Comparison of ENCODE assay signal across 15 cellular contexts in the genomic region with DNA sequence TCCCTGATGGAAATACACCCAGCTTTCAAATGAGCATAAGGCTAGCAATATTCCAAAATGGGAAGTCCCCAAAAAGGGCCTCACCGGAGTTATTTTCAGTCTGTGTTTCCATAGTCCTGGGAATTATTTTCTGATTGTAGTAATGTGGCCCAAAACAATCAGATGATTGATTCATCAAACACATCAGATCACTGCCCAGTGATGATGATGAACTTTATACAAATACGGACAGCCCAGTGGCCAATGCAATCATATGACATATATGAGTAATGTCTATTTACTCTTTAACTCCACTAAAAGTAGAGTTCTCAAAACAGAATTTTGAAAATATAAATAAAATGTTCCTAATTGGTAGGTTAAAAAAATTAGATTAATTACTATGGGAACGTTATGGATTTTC.
"Had no signal": no experiment of that assay in that cellular context is flagged by ENCODE, and none has a peak within 500 bp of the region (broad histone marks: within the 10 kb centered on the region; RNA-seq: fewer than 3 reads in every experiment).

No MANE protein-coding gene starts in this region.

- H3K36me3 Mint-ChIP-seq: naive thymus-derived CD8-positive, alpha-beta T cell had no signal

- H3K4me1 ChIP-seq: gastrocnemius medialis, uterus had no signal

- DNase-seq: effector CD4-positive, alpha-beta T cell; gastrocnemius medialis; heart right ventricle; islet precursor cell; mammary epithelial cell; mucosa of descending colon; naive thymus-derived CD8-positive, alpha-beta T cell; posterior cingulate gyrus; stimulated activated CD4-positive, alpha-beta T cell treated with anti-CD3 and anti-CD28 coated beads, Interleukin-2, amount 100 ng/mL, for 48 hours; stimulated activated naive CD4-positive, alpha-beta T cell treated with Interleukin-2 at 50 U/mL for 16 hours; uterus had no signal

- H3K9me3 ChIP-seq: gastrocnemius medialis, heart right ventricle, mucosa of descending colon, neutrophil, uterus had no signal

- ATAC-seq: gastrocnemius medialis; heart right ventricle; left lobe of liver; naive thymus-derived CD8-positive, alpha-beta T cell; sciatic nerve had no signal

- H3K4me1 Mint-ChIP-seq: naive thymus-derived CD8-positive, alpha-beta T cell had no signal

- H3K27me3 ChIP-seq: gastrocnemius medialis, heart right ventricle, neutrophil, uterus had no signal

- H3K27ac Mint-ChIP-seq: naive thymus-derived CD8-positive, alpha-beta T cell had no signal

- H3K27ac ChIP-seq: coronary artery, gastrocnemius medialis, heart right ventricle, neutrophil, uterus had no signal

- H3K4me3 Mint-ChIP-seq: naive thymus-derived CD8-positive, alpha-beta T cell had no signal

- H3K36me3 ChIP-seq: gastrocnemius medialis, heart right ventricle, neutrophil, uterus had no signal

- H3K4me3 ChIP-seq: coronary artery, gastrocnemius medialis, heart right ventricle, mucosa of descending colon, uterus had no signal
